1 cellular context compared by ENCODE assay signal in the genomic region with DNA sequence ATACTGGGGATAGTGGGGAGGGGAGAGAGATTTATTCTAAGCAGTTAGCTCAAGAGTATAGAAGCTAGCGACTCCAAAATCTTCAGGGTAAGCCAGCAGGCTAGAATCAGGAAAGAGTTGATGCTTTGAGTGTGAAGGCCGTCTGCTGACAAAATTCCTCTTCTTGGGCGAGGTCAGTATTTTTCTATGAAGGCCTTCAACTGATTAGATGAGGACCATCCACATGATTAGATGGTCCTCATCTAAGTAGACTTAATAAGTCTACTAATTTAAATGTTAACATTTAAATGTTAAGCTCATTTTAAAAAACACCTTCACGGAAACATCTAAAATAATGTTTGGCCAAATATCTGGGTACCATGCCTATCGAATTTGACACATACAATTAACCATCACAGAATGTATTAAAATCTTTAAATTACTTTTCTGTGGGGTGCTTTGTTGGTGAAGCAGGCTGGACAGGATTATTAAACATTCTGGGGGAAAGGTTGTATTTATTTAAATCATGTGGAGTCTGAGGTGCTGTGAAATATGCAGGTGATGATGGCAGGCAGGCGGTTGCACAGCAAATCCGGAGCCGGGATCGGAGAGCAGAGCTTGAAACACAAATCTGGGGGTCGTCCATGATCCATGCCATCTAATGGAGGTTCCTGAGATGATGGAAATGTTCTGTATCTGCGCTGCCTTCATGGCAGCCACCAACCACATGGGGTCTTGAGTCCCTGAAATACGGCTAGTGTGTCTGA.
TF ChIP-seq lines count a peak whose summit lies in the region.

No MANE protein-coding gene starts in this region.

TF ChIP-seq in IMR-90, 13 proteins besides CTCF, POLR2A, EP300 and RAD21:
- TF ChIP-seq NFE2L2 (IDR thresholded peaks at IDR 0.05; ENCODE audit: low read depth, low read length) (no peak), BHLHE40 (IDR thresholded peaks at IDR 0.05; ENCODE audit: low read depth, low read length) (no peak), CEBPB (IDR thresholded peaks at IDR 0.05; ENCODE audit: low read depth, low read length) (no peak), MAFK (IDR thresholded peaks at IDR 0.05; ENCODE audit: low read depth, low read length) (no peak), MAZ (IDR thresholded peaks at IDR 0.05; ENCODE audit: borderline replicate concordance, low read depth, low read length) (no peak), MXI1 (IDR thresholded peaks at IDR 0.05; ENCODE audit: borderline replicate concordance, low read depth, low read length) (no peak), CHD1 (IDR thresholded peaks at IDR 0.05; ENCODE audit: low read depth, low read length) (no peak), RFX5 (IDR thresholded peaks at IDR 0.05; ENCODE audit: low read depth, low read length) (no peak), USF2 (IDR thresholded peaks at IDR 0.05; ENCODE audit: low read depth, low read length) (no peak), FOS (IDR thresholded peaks at IDR 0.05; ENCODE audit: low read depth, low read length) (no peak), RCOR1 (IDR thresholded peaks at IDR 0.05; ENCODE audit: insufficient replicate concordance, low read length) (no peak), SMC3 (IDR thresholded peaks at IDR 0.05; ENCODE audit: low read depth, low read length) (no peak)
- TF ChIP-seq, protein P1, sequence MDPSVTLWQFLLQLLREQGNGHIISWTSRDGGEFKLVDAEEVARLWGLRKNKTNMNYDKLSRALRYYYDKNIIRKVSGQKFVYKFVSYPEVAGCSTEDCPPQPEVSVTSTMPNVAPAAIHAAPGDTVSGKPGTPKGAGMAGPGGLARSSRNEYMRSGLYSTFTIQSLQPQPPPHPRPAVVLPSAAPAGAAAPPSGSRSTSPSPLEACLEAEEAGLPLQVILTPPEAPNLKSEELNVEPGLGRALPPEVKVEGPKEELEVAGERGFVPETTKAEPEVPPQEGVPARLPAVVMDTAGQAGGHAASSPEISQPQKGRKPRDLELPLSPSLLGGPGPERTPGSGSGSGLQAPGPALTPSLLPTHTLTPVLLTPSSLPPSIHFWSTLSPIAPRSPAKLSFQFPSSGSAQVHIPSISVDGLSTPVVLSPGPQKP (IDR thresholded peaks at IDR 0.05; ENCODE audit: borderline replicate concordance, low read depth, low read length): no peak
